Comparison of ENCODE assay signal across 26 cellular contexts in genomic region chr7:111642373-111642772, GRCh38.
"Had no signal": no experiment of that assay in that cellular context is flagged by ENCODE, and none has a peak within 500 bp of the region (broad histone marks: within the 10 kb centered on the region; RNA-seq: fewer than 3 reads in every experiment).

No MANE protein-coding gene starts in this region.

- DNase-seq: hypothalamus; immature natural killer cell; kidney; left colon; left lung; lower lobe of right lung; mammary epithelial cell; mesenchymal stem cell; naive thymus-derived CD8-positive, alpha-beta T cell; ovary; posterior cingulate gyrus; retina; right cardiac atrium; sigmoid colon; small intestine; spleen; stimulated activated CD4-positive, alpha-beta T cell treated with anti-CD3 and anti-CD28 coated beads, Interleukin-4, amount 100 ng/mL, for 24 hours; stimulated activated naive CD4-positive, alpha-beta T cell treated with Interleukin-2 at 50 U/mL for 16 hours; stimulated activated naive CD8-positive, alpha-beta T cell treated with anti-CD3 and anti-CD28 coated beads, Interleukin-15, amount 100 ng/mL, for 72 hours; substantia nigra; thyroid gland; transverse colon; upper lobe of left lung had no signal

- H3K9me3 Mint-ChIP-seq: stimulated activated naive CD8-positive, alpha-beta T cell treated with anti-CD3 and anti-CD28 coated beads, Interleukin-15, amount 100 ng/mL, for 72 hours had no signal

- ATAC-seq: left colon; left lung; lower lobe of right lung; naive thymus-derived CD8-positive, alpha-beta T cell; right cardiac atrium; stimulated activated effector memory CD8-positive, alpha-beta T cell treated with anti-CD3 and anti-CD28 coated beads, Interleukin-12 subunit alpha, Interleukin-12 subunit beta, amount 100 ng/mL, for 72 hours; stimulated activated naive CD8-positive, alpha-beta T cell treated with anti-CD3 and anti-CD28 coated beads, Interleukin-15, amount 100 ng/mL, for 72 hours had no signal

- H3K4me3 Mint-ChIP-seq: immature natural killer cell; naive thymus-derived CD8-positive, alpha-beta T cell; stimulated activated effector memory CD8-positive, alpha-beta T cell treated with anti-CD3 and anti-CD28 coated beads, Interleukin-12 subunit alpha, Interleukin-12 subunit beta, amount 100 ng/mL, for 72 hours; stimulated activated naive CD8-positive, alpha-beta T cell treated with anti-CD3 and anti-CD28 coated beads, Interleukin-15, amount 100 ng/mL, for 72 hours had no signal

- H3K27ac Mint-ChIP-seq: naive thymus-derived CD8-positive, alpha-beta T cell; stimulated activated effector memory CD8-positive, alpha-beta T cell treated with anti-CD3 and anti-CD28 coated beads, Interleukin-12 subunit alpha, Interleukin-12 subunit beta, amount 100 ng/mL, for 72 hours; stimulated activated naive CD8-positive, alpha-beta T cell treated with anti-CD3 and anti-CD28 coated beads, Interleukin-15, amount 100 ng/mL, for 72 hours had no signal

- H3K4me1 ChIP-seq: left lung, lower lobe of right lung, prostate gland, sigmoid colon, spleen, thyroid gland, transverse colon, upper lobe of left lung had no signal

- H3K4me1 Mint-ChIP-seq: immature natural killer cell; naive thymus-derived CD8-positive, alpha-beta T cell; stimulated activated effector memory CD8-positive, alpha-beta T cell treated with anti-CD3 and anti-CD28 coated beads, Interleukin-12 subunit alpha, Interleukin-12 subunit beta, amount 100 ng/mL, for 72 hours; stimulated activated naive CD8-positive, alpha-beta T cell treated with anti-CD3 and anti-CD28 coated beads, Interleukin-15, amount 100 ng/mL, for 72 hours had no signal

- H3K36me3 Mint-ChIP-seq: immature natural killer cell; naive thymus-derived CD8-positive, alpha-beta T cell; stimulated activated effector memory CD8-positive, alpha-beta T cell treated with anti-CD3 and anti-CD28 coated beads, Interleukin-12 subunit alpha, Interleukin-12 subunit beta, amount 100 ng/mL, for 72 hours had no signal

- FAIRE-seq: islet of Langerhans, kidney, small intestine had no signal

- H3K27ac ChIP-seq: left lung, lower lobe of right lung, ovary, prostate gland, sigmoid colon, spleen, thyroid gland, transverse colon, upper lobe of left lung had no signal

- H3K4me3 ChIP-seq: left lung, lower lobe of right lung, ovary, prostate gland, sigmoid colon, spleen, thyroid gland, transverse colon, upper lobe of left lung had no signal

- H3K9me3 ChIP-seq: lower lobe of right lung, ovary, prostate gland, sigmoid colon, spleen, thyroid gland, transverse colon, upper lobe of left lung had no signal

- H3K27me3 ChIP-seq: left lung, ovary, sigmoid colon, spleen, thyroid gland, transverse colon, upper lobe of left lung had no signal

- H3K36me3 ChIP-seq: left lung, lower lobe of right lung, ovary, prostate gland, sigmoid colon, spleen, thyroid gland, transverse colon, upper lobe of left lung had no signal
